In genomic region chr9:124282442-124283231, GRCh38 we compare ENCODE assay signal across 1 cellular context.
A peak's percentile ranks its signal among the peaks of the same experiment; 100 is the strongest.
TF ChIP-seq lines count a peak whose summit lies in the region.

No MANE protein-coding gene starts in this region.

TF ChIP-seq in HepG2, 621 proteins besides CTCF, POLR2A, EP300 and RAD21 (continued from another document and continues in another):
- TF ChIP-seq ATF6 (CRISPR knock-in tag; conservative IDR thresholded peaks at IDR 0.05) (no peak), RFX3 (CRISPR knock-in tag; IDR thresholded peaks at IDR 0.05) (no peak), GATAD2A (CRISPR knock-in tag; IDR thresholded peaks at IDR 0.05) (peak; percentile 56), HDAC6 (IDR thresholded peaks at IDR 0.05; ENCODE audit: low read depth, low read length) (no peak), TMF1 (CRISPR knock-in tag; IDR thresholded peaks at IDR 0.05; ENCODE audit: low read depth) (no peak), NFIB (CRISPR knock-in tag; IDR thresholded peaks at IDR 0.05; ENCODE audit: borderline replicate concordance) (no peak), SRY (CRISPR knock-in tag; IDR thresholded peaks at IDR 0.05) (no peak), PAWR (CRISPR knock-in tag; IDR thresholded peaks at IDR 0.05; ENCODE audit: borderline replicate concordance) (no peak), HDAC1 (CRISPR knock-in tag; IDR thresholded peaks at IDR 0.05) (no peak; the same call in 1 of the 2 replicates), ZZZ3 (CRISPR knock-in tag; IDR thresholded peaks at IDR 0.05; ENCODE audit: borderline replicate concordance) (no peak), DNMT3B (CRISPR knock-in tag; conservative IDR thresholded peaks at IDR 0.05) (no peak), RBAK (CRISPR knock-in tag; IDR thresholded peaks at IDR 0.05) (no peak), NR0B2 (CRISPR knock-in tag; IDR thresholded peaks at IDR 0.05) (no peak), ZBTB49 (CRISPR knock-in tag; IDR thresholded peaks at IDR 0.05; ENCODE audit: borderline replicate concordance) (no peak), ZNF816 (CRISPR knock-in tag; IDR thresholded peaks at IDR 0.05; ENCODE audit: borderline replicate concordance) (no peak), KLF9 (CRISPR knock-in tag; IDR thresholded peaks at IDR 0.05; ENCODE audit: low read depth) (no peak), CENPX (CRISPR knock-in tag; IDR thresholded peaks at IDR 0.05) (no peak), U2AF1 (optimal IDR thresholded peaks at IDR 0.05; ENCODE audit: low read depth, low read length) (no peak), ZNF572 (CRISPR knock-in tag; IDR thresholded peaks at IDR 0.05) (no peak), ISX (CRISPR knock-in tag; conservative IDR thresholded peaks at IDR 0.05) (no peak), GFI1 (CRISPR knock-in tag; IDR thresholded peaks at IDR 0.05; ENCODE audit: borderline replicate concordance) (no peak; the same call in 1 of the 2 replicates), TOPORS (CRISPR knock-in tag; IDR thresholded peaks at IDR 0.05) (no peak), SOX13 (IDR thresholded peaks at IDR 0.05) (no peak), SOX13 (CRISPR knock-in tag; conservative IDR thresholded peaks at IDR 0.05 in 1 of 2, IDR thresholded peaks at IDR 0.05 in 1 of 2) (peak in 1 of 2 experiments; percentile 55; a peak in 2 of 4 replicates), ZMYM2 (CRISPR knock-in tag; IDR thresholded peaks at IDR 0.05) (0 out of 2 replicates have a peak, but pooled peaks have one; percentile 66), ARNT (IDR thresholded peaks at IDR 0.05) (no peak), ZNF7 (CRISPR knock-in tag; IDR thresholded peaks at IDR 0.05) (no peak), PRDM4 (CRISPR knock-in tag; IDR thresholded peaks at IDR 0.05; ENCODE audit: borderline replicate concordance) (no peak), HIC2 (CRISPR knock-in tag; IDR thresholded peaks at IDR 0.05; ENCODE audit: low read depth) (no peak; the same call in 1 of the 2 replicates), SAP130 (CRISPR knock-in tag; IDR thresholded peaks at IDR 0.05; ENCODE audit: low read depth) (peak; percentile 63), ZNF296 (CRISPR knock-in tag; conservative IDR thresholded peaks at IDR 0.05) (no peak), ZNF75D (CRISPR knock-in tag; IDR thresholded peaks at IDR 0.05; ENCODE audit: borderline replicate concordance) (no peak), TBX2 (CRISPR knock-in tag; IDR thresholded peaks at IDR 0.05; ENCODE audit: borderline replicate concordance) (peak; percentile 50; the same call in 1 of the 2 replicates), ISL2 (CRISPR knock-in tag; IDR thresholded peaks at IDR 0.05) (peak; percentile 42; the same call in 1 of the 2 replicates), PLRG1 (conservative IDR thresholded peaks at IDR 0.05) (no peak), GPBP1L1 (CRISPR knock-in tag; IDR thresholded peaks at IDR 0.05) (no peak), MED1 (CRISPR knock-in tag; IDR thresholded peaks at IDR 0.05) (peak; percentile 53; the same call in 1 of the 2 replicates), IKZF1 (IDR thresholded peaks at IDR 0.05) (no peak), ZNF878 (CRISPR knock-in tag; IDR thresholded peaks at IDR 0.05) (0 out of 2 replicates have a peak, but pooled peaks have one; percentile 54), E2F5 (CRISPR knock-in tag; conservative IDR thresholded peaks at IDR 0.05) (no peak), YEATS4 (CRISPR knock-in tag; IDR thresholded peaks at IDR 0.05; ENCODE audit: borderline replicate concordance) (no peak; the same call in 1 of the 2 replicates), ZNF331 (CRISPR knock-in tag; IDR thresholded peaks at IDR 0.05) (0 out of 2 replicates have a peak, but pooled peaks have one; percentile 29), ZNF318 (CRISPR knock-in tag; IDR thresholded peaks at IDR 0.05) (no peak), RFX5 (IDR thresholded peaks at IDR 0.05; ENCODE audit: low read depth, low read length) (no peak), SALL1 (CRISPR knock-in tag; IDR thresholded peaks at IDR 0.05) (peak; percentile 29; the same call in 1 of the 2 replicates), ZNF260 (CRISPR knock-in tag; IDR thresholded peaks at IDR 0.05; ENCODE audit: borderline replicate concordance, low read depth) (no peak), MED8 (CRISPR knock-in tag; IDR thresholded peaks at IDR 0.05; ENCODE audit: insufficient replicate concordance) (no peak), ZFP37 (CRISPR knock-in tag; IDR thresholded peaks at IDR 0.05; ENCODE audit: borderline replicate concordance) (no peak), NFRKB (IDR thresholded peaks at IDR 0.05) (no peak)
